Comparison of ENCODE assay signal across 15 cellular contexts in genomic region chr12:84599539-84599938, GRCh38.
A peak's percentile ranks its signal among the peaks of the same experiment; 100 is the strongest.
DNase-seq lines count a peak whose midpoint lies in the region; ATAC-seq, FAIRE-seq and TF ChIP-seq lines count a peak whose summit lies in the region.
"Had no signal": no experiment of that assay in that cellular context is flagged by ENCODE, and none has a peak within 500 bp of the region (broad histone marks: within the 10 kb centered on the region; RNA-seq: fewer than 3 reads in every experiment).

No MANE protein-coding gene starts in this region.

- intact Hi-C loops in HepG2 (cut with micrococcal nuclease; ENCODE audit: unreplicated experiment) = no loop called here

- no peak for ATAC-seq in HepG2
- ATAC-seq: effector memory CD8-positive, alpha-beta T cell had no signal

- no peak for TF ChIP-seq POLR2A in HepG2 (IDR thresholded peaks at IDR 0.05; ENCODE audit: insufficient read depth in 1 of 2, low read depth in 2 of 2, low read length in 2 of 2)

- no TSS peak for BruUV-seq in HepG2 (replicated peaks; lab: Mats Ljungman, UMichigan)

- POLR2A ChIA-PET in HepG2 (lab: Yijun Ruan, JAX) = no interaction called here

- H3K4me2 ChIP-seq in HepG2 (ENCODE audit: low read depth, low read length) = no peak overlapping the region

- no peaks in the 10 kb centered on the region for H3K36me3 Mint-ChIP-seq in mesothelial cell of epicardium

- H3K4me1 ChIP-seq in HepG2 (ENCODE audit: insufficient read depth, low read length) = no peaks in the 10 kb centered on the region

- no peak for TF ChIP-seq RAD21 in HepG2 (CRISPR knock-in tag; IDR thresholded peaks at IDR 0.05)

- no peaks in the 10 kb centered on the region for H3K27me3 ChIP-seq in brain microvascular endothelial cell (replicated peaks)
- H3K27me3 ChIP-seq in HepG2 (ENCODE audit: control insufficient read depth in 1 of 2, insufficient read depth in 2 of 2, low read length in 2 of 2) = no peaks in the 10 kb centered on the region
- H3K27me3 ChIP-seq: neutrophil had no signal

- H3K9me3 Mint-ChIP-seq in mesothelial cell of epicardium = no peaks in the 10 kb centered on the region
- H3K9me3 Mint-ChIP-seq: activated CD4-positive, alpha-beta T cell treated with anti-CD3 and anti-CD28 coated beads, Interleukin-2, amount 10 ng/mL, durations not matched to agents 24 days and 14 days; effector memory CD8-positive, alpha-beta T cell had no signal

- no peaks in the 10 kb centered on the region for H4K20me1 ChIP-seq in HepG2 (ENCODE audit: insufficient read depth, low read length)

- DNase-seq in DMS53 (lab: John Stamatoyannopoulos, UW) (peak; percentile 89), NCI-H1436 treated with DMSO at 0.1 percent for 48 hours (lab: John Stamatoyannopoulos, UW) (peak; percentile 63), brain microvascular endothelial cell (peak; percentile 59), mesothelial cell of epicardium (ENCODE audit: low spot score in 2 of 2, unreplicated experiment in 2 of 2) (no peak), HuH-7 (ENCODE audit: low spot score) (no peak), GOT3 (lab: John Stamatoyannopoulos, UW) (no peak), DMS 273 (lab: John Stamatoyannopoulos, UW; ENCODE audit: unreplicated experiment) (no peak), HepG2 (ENCODE audit: low spot score) (no peak)
- DNase-seq: activated CD4-positive, alpha-beta T cell treated with anti-CD3 and anti-CD28 coated beads, Interleukin-2, amount 10 ng/mL, durations not matched to agents 24 days and 14 days; activated naive CD4-positive, alpha-beta T cell treated with anti-CD3 and anti-CD28 coated beads, Interleukin-2, amount 50 U/mL, for 16 hours; effector memory CD8-positive, alpha-beta T cell; NCI-H2171 treated with DMSO at 0.1 percent for 48 hours; SHP77; stimulated activated CD4-positive, alpha-beta T cell treated with anti-CD3 and anti-CD28 coated beads, Interleukin-2, amount 100 ng/mL, for 24 hours had no signal

- no peaks in the 10 kb centered on the region for H3K79me2 ChIP-seq in HepG2 (ENCODE audit: insufficient read depth, low read length)

- no peaks in the 10 kb centered on the region for H3K27me3 Mint-ChIP-seq in mesothelial cell of epicardium (ENCODE audit: low read depth)
- H3K27me3 Mint-ChIP-seq: activated CD4-positive, alpha-beta T cell treated with anti-CD3 and anti-CD28 coated beads, Interleukin-2, amount 10 ng/mL, durations not matched to agents 24 days and 14 days; effector memory CD8-positive, alpha-beta T cell had no signal

- no peak overlapping the region for H3K9ac ChIP-seq in HepG2 (ENCODE audit: insufficient read depth, low read depth, low read length)

- FAIRE-seq in HepG2 (lab: Jason Lieb, UNC) = no peak

- H3K36me3 ChIP-seq in brain microvascular endothelial cell (replicated peaks) = no peaks in the 10 kb centered on the region
- H3K36me3 ChIP-seq in HepG2 (replicated peaks in 1 of 2; ENCODE audit: control insufficient read depth in 1 of 2, insufficient read depth in 2 of 2, low read length in 2 of 2) = no peaks in the 10 kb centered on the region
- H3K36me3 ChIP-seq: neutrophil had no signal

- H3K27ac Mint-ChIP-seq in mesothelial cell of epicardium = peak overlapping the region; percentile 44
- H3K27ac Mint-ChIP-seq: activated CD4-positive, alpha-beta T cell treated with anti-CD3 and anti-CD28 coated beads, Interleukin-2, amount 10 ng/mL, durations not matched to agents 24 days and 14 days; effector memory CD8-positive, alpha-beta T cell had no signal

- TF ChIP-seq EP300 in HepG2 (IDR thresholded peaks at IDR 0.05; ENCODE audit: low read depth in 2 of 2, low read length in 2 of 2) = no peak
- no peak for TF ChIP-seq EP300 in HepG2 (CRISPR knock-in tag; IDR thresholded peaks at IDR 0.05; ENCODE audit: borderline replicate concordance)

- H3K9me3 ChIP-seq in HepG2 (ENCODE audit: low read length) = no peaks in the 10 kb centered on the region
- H3K9me3 ChIP-seq: neutrophil had no signal

- peaks cover 49% of the 10 kb centered on the region for H3K4me1 Mint-ChIP-seq in mesothelial cell of epicardium
- H3K4me1 Mint-ChIP-seq: activated CD4-positive, alpha-beta T cell treated with anti-CD3 and anti-CD28 coated beads, Interleukin-2, amount 10 ng/mL, durations not matched to agents 24 days and 14 days had no signal

- H3K4me3 Mint-ChIP-seq in mesothelial cell of epicardium = no peak overlapping the region
- H3K4me3 Mint-ChIP-seq: activated CD4-positive, alpha-beta T cell treated with anti-CD3 and anti-CD28 coated beads, Interleukin-2, amount 10 ng/mL, durations not matched to agents 24 days and 14 days; effector memory CD8-positive, alpha-beta T cell had no signal

- WGBS in HepG2 (ENCODE audit: low lambda C conversion rate) = 4% methylated on average over 2 of the region's 2 CpGs

- in situ Hi-C loops in brain microvascular endothelial cell (cut with HindIII; ENCODE audit: low pct_ligation_motif_present, low sequenced_read_pairs) (no loop called here), HepG2 (cut with HindIII; ENCODE audit: extremely low pct_ligation_motif_present, low pct_unique_long_range_greater_than_20kb) (no loop called here)

- no peak overlapping the region for H2AFZ ChIP-seq in HepG2 (ENCODE audit: low read length)

- TF ChIP-seq CTCF in brain microvascular endothelial cell (IDR thresholded peaks at IDR 0.05; ENCODE audit: low read depth, low read length, missing control alignments) (no peak), mesothelial cell of epicardium (IDR thresholded peaks at IDR 0.05; ENCODE audit: unreplicated experiment) (no peak), HepG2 (CRISPR knock-in tag; IDR thresholded peaks at IDR 0.05) (no peak)

- no peak overlapping the region for H3K27ac ChIP-seq in brain microvascular endothelial cell
- no peak overlapping the region for H3K27ac ChIP-seq in HepG2 (ENCODE audit: extremely low read length, insufficient read depth, low read length)
- H3K27ac ChIP-seq: neutrophil had no signal

- CTCF ChIA-PET in HepG2 (lab: Yijun Ruan, JAX; ENCODE audit: low intra/inter-chr PET ratio, low total read pairs) = no interaction called here

- no peak overlapping the region for H3K4me3 ChIP-seq in brain microvascular endothelial cell (ENCODE audit: low read depth, low read length)
- no peak overlapping the region for H3K4me3 ChIP-seq in HepG2 (replicated peaks in 1 of 3; ENCODE audit: insufficient read depth in 1 of 3, low read depth in 2 of 3, low read length in 3 of 3)

TF ChIP-seq in HepG2, 621 proteins besides CTCF, POLR2A, EP300 and RAD21 (continues in another document):
- TF ChIP-seq ARNT (IDR thresholded peaks at IDR 0.05) = no peak
- TF ChIP-seq RCOR2 (CRISPR knock-in tag; IDR thresholded peaks at IDR 0.05) = no peak
- TF ChIP-seq ZNF503 (CRISPR knock-in tag; IDR thresholded peaks at IDR 0.05) = no peak
- TF ChIP-seq JUNB (CRISPR knock-in tag; IDR thresholded peaks at IDR 0.05; ENCODE audit: borderline replicate concordance) = no peak
- TF ChIP-seq ETV5 (CRISPR knock-in tag; IDR thresholded peaks at IDR 0.05; ENCODE audit: borderline replicate concordance) = no peak
- no peak for TF ChIP-seq ZNF333 (CRISPR knock-in tag; IDR thresholded peaks at IDR 0.05; ENCODE audit: borderline replicate concordance)
- TF ChIP-seq SOX13 (IDR thresholded peaks at IDR 0.05) = no peak
- TF ChIP-seq SOX13 (CRISPR knock-in tag; conservative IDR thresholded peaks at IDR 0.05 in 1 of 2, IDR thresholded peaks at IDR 0.05 in 1 of 2) = no peak
- TF ChIP-seq TFE3 (CRISPR knock-in tag; IDR thresholded peaks at IDR 0.05) = no peak
- TF ChIP-seq ZFP90 (CRISPR knock-in tag; IDR thresholded peaks at IDR 0.05; ENCODE audit: borderline replicate concordance) = no peak
- TF ChIP-seq ZBTB20 (CRISPR knock-in tag; IDR thresholded peaks at IDR 0.05; ENCODE audit: borderline replicate concordance, low read depth) = no peak
- TF ChIP-seq ZNF766 (CRISPR knock-in tag; IDR thresholded peaks at IDR 0.05; ENCODE audit: borderline replicate concordance) = no peak
- TF ChIP-seq NFE2 (CRISPR knock-in tag; IDR thresholded peaks at IDR 0.05) = no peak
- no peak for TF ChIP-seq HOXD1 (CRISPR knock-in tag; IDR thresholded peaks at IDR 0.05)

Comparison
In these comparisons a context has a peak if more than half of its experiments do, and no peak if none do; other contexts are left out.
1. DNase-seq: peak in DMS53 (single experiment), NCI-H1436 treated with DMSO at 0.1 percent for 48 hours (single experiment) and brain microvascular endothelial cell (single experiment); none in mesothelial cell of epicardium (0 of 2), HuH-7 (single experiment), GOT3 (single experiment), DMS 273 (single experiment) and HepG2 (single experiment).